In the genomic region with DNA sequence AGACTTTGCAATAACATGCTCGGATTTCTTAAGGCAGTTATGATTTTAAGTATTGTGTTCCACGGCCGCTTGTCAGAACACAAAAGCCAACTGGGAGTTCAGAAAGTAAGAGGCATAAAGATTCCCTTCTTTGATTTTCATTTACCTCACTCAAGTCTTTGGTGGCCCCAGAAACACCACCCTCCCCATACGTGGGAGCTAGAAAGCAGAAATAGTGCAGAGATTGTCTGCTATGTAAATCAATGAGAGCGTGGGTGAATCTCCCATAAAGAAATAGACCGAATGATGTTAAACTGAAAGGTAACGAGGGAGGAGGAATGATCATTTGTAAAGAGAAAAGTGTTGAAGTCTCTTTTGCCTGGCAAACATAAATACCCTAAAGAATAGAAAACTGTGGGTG, we compare ENCODE assay signal across 23 cellular contexts.
"Had no signal": no experiment of that assay in that cellular context is flagged by ENCODE, and none has a peak within 500 bp of the region (broad histone marks: within the 10 kb centered on the region; RNA-seq: fewer than 3 reads in every experiment).

No MANE protein-coding gene starts in this region.

- H3K27ac ChIP-seq: RWPE1 had no signal

- ATAC-seq: HepG2, Panc1, PC-3 had no signal

- DNase-seq: IMR-90, Karpas-422, KG1, MG63, NCI-H1092, NCI-H1105 treated with DMSO at 0.1 percent for 48 hours, NCI-H1436, NCI-H187, NCI-H2029, NCI-H2081 treated with DMSO at 0.1 percent for 48 hours, NCI-H2171, NCI-H226, NCI-H446, NCI-H510A, NCI-H524 treated with DMSO at 0.1 percent for 48 hours, NCI-H69, NCI-H774, PC-3, SHP77, SK-N-SH had no signal

- H3K9ac ChIP-seq: SK-N-SH had no signal

- H3K4me3 ChIP-seq: MG63 had no signal

- H3K36me3 ChIP-seq: MG63 had no signal

- H3K9me3 ChIP-seq: MG63, SK-N-SH had no signal

- H3K27me3 ChIP-seq: MG63 had no signal
